ENCODE assay signal across 8 cellular contexts in the genomic region with DNA sequence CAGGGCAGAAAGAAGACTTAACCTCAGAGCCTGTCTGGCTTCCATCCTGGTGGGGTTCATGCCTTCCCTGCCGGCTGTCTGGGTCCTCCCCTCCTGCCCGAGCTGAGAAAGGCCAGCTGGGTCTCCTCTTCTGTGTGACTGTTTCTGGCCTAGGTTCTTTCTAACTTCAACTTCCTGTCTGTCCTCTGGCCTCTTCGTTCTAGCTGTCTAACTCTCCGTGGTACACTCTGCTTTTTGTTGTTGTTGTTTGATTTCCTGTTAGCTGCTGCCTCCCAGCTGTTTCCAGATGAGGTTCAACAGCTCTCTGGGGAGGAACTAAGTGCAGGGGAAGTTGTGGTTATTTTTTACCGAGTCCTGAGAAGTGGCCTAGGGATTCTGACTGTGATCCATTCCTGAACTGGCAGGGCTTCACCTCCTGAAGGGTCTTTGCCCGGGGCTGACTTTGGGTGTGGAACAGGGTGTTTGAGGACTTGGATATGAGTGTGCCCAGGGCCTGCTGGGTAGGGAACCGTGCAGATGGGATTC. TPM values are rescaled to one million over a fixed set of nuclear protein-coding genes. Genes with fewer than 3 reads are reported as not detected.
DNase-seq lines count a peak whose midpoint lies in the region; ATAC-seq and TF ChIP-seq lines count a peak whose summit lies in the region.

No MANE protein-coding gene starts in this region.

- H3K4me2 ChIP-seq in Loucy (ENCODE audit: low read depth, low read length, poor library complexity, severe bottlenecking), result peak overlapping the region; percentile 95

- no peak overlapping the region for H2AFZ ChIP-seq in Loucy (ENCODE audit: low read length)

- DNase-seq in CD1c-positive myeloid dendritic cell (ENCODE audit: extremely low spot score), result peak; percentile 82
- peak; percentile 63 for DNase-seq in GM19240 (ENCODE audit: insufficient read length, low spot score)
- no peak for DNase-seq in activated naive CD4-positive, alpha-beta T cell treated with anti-CD3 and anti-CD28 coated beads, Interleukin-2, amount 50 U/mL, for 72 hours (ENCODE audit: low spot score in 2 of 2)
- peak; percentile 74 for DNase-seq in left ventricle myocardium superior
- no peak for DNase-seq in stimulated activated effector memory CD8-positive, alpha-beta T cell treated with anti-CD3 and anti-CD28 coated beads, Interleukin-12 subunit alpha, Interleukin-12 subunit beta, amount 100 ng/mL, for 72 hours (ENCODE audit: low spot score in 2 of 2)
- no peak for DNase-seq in NCI-H1417 treated with DMSO at 0.1 percent for 48 hours (lab: John Stamatoyannopoulos, UW)
- DNase-seq in NCI-H2171 (lab: John Stamatoyannopoulos, UW), result no peak

- H4K20me1 ChIP-seq in Loucy (ENCODE audit: insufficient read depth, low read length, poor library complexity, severe bottlenecking), result peaks cover 37% of the 10 kb centered on the region

- H3K36me3 Mint-ChIP-seq in activated naive CD4-positive, alpha-beta T cell treated with anti-CD3 and anti-CD28 coated beads, Interleukin-2, amount 50 U/mL, for 72 hours, result peaks cover 29 to 31% of the 10 kb centered on the region in 2 donors
- H3K36me3 Mint-ChIP-seq in stimulated activated effector memory CD8-positive, alpha-beta T cell treated with anti-CD3 and anti-CD28 coated beads, Interleukin-12 subunit alpha, Interleukin-12 subunit beta, amount 100 ng/mL, for 72 hours, result peaks cover 51% of the 10 kb centered on the region

- H3K36me3 ChIP-seq in Loucy (ENCODE audit: insufficient read depth, low read length), result 0 out of 2 replicates have a peak, but pooled peaks cover 3% of the 10 kb centered on the region

- peak; percentile 5 to 6 for ATAC-seq in activated naive CD4-positive, alpha-beta T cell treated with anti-CD3 and anti-CD28 coated beads, Interleukin-2, amount 50 U/mL, for 72 hours
- peak; percentile 67 for ATAC-seq in left ventricle myocardium superior
- peak; percentile 35 for ATAC-seq in stimulated activated effector memory CD8-positive, alpha-beta T cell treated with anti-CD3 and anti-CD28 coated beads, Interleukin-12 subunit alpha, Interleukin-12 subunit beta, amount 100 ng/mL, for 72 hours

- H3K9ac ChIP-seq in Loucy (ENCODE audit: low read depth, low read length, poor library complexity, severe bottlenecking), result peak overlapping the region; percentile 83

- peak overlapping the region; percentile 87 for H3K4me3 Mint-ChIP-seq in stimulated activated effector memory CD8-positive, alpha-beta T cell treated with anti-CD3 and anti-CD28 coated beads, Interleukin-12 subunit alpha, Interleukin-12 subunit beta, amount 100 ng/mL, for 72 hours

- peaks cover 73% of the 10 kb centered on the region for H3K79me2 ChIP-seq in Loucy (ENCODE audit: insufficient read depth, low read length)

- no peaks in the 10 kb centered on the region for H3K27me3 ChIP-seq in Loucy (ENCODE audit: insufficient read depth, low read length, poor library complexity, severe bottlenecking)

- H3K9me2 ChIP-seq in Loucy (replicated peaks; ENCODE audit: low read depth, low read length), result no peaks in the 10 kb centered on the region

- H3K4me3 ChIP-seq in Loucy (ENCODE audit: low read length, poor library complexity, severe bottlenecking), result peak overlapping the region; percentile 74

- intact Hi-C loops in left ventricle myocardium superior (cut with micrococcal nuclease), result no loop called here

- H3K9me3 Mint-ChIP-seq in activated naive CD4-positive, alpha-beta T cell treated with anti-CD3 and anti-CD28 coated beads, Interleukin-2, amount 50 U/mL, for 72 hours, result no peaks in the 10 kb centered on the region
- H3K9me3 Mint-ChIP-seq in stimulated activated effector memory CD8-positive, alpha-beta T cell treated with anti-CD3 and anti-CD28 coated beads, Interleukin-12 subunit alpha, Interleukin-12 subunit beta, amount 100 ng/mL, for 72 hours, result no peaks in the 10 kb centered on the region

- H3K27ac Mint-ChIP-seq in activated naive CD4-positive, alpha-beta T cell treated with anti-CD3 and anti-CD28 coated beads, Interleukin-2, amount 50 U/mL, for 72 hours, result peak overlapping the region in 1 of 2 donors; percentile 73
- H3K27ac Mint-ChIP-seq in stimulated activated effector memory CD8-positive, alpha-beta T cell treated with anti-CD3 and anti-CD28 coated beads, Interleukin-12 subunit alpha, Interleukin-12 subunit beta, amount 100 ng/mL, for 72 hours, result peak overlapping the region; percentile 81

- H3K9me3 ChIP-seq in Loucy (ENCODE audit: insufficient read depth, low read depth, low read length), result no peaks in the 10 kb centered on the region

- H3K4me1 ChIP-seq in Loucy (ENCODE audit: insufficient read depth, low read length, poor library complexity, severe bottlenecking), result peaks cover 44% of the 10 kb centered on the region

- H3K4me1 Mint-ChIP-seq in stimulated activated effector memory CD8-positive, alpha-beta T cell treated with anti-CD3 and anti-CD28 coated beads, Interleukin-12 subunit alpha, Interleukin-12 subunit beta, amount 100 ng/mL, for 72 hours, result peaks cover 63% of the 10 kb centered on the region

- TF ChIP-seq CTCF in Loucy (conservative IDR thresholded peaks at IDR 0.05; ENCODE audit: low read length), result no peak

- peaks cover 4% of the 10 kb centered on the region; the same call in 1 of the 2 replicates for H3F3A ChIP-seq in Loucy (ENCODE audit: low read depth)

RNA-seq across cellular contexts. Expression of gene MLXIP, which starts 3.2 kb away (rescaled TPM):
- 10 to 100 TPM; 34.9 to 36.0 TPM for total RNA-seq in activated naive CD4-positive, alpha-beta T cell treated with anti-CD3 and anti-CD28 coated beads, Interleukin-2, amount 50 U/mL, for 72 hours
- total RNA-seq in left ventricle myocardium superior, result 30.2 TPM

Comparison
In these comparisons a context has a peak if more than half of its experiments do, and no peak if none do; other contexts are left out.
1. DNase-seq: peak in CD1c-positive myeloid dendritic cell (single experiment), GM19240 (single experiment) and left ventricle myocardium superior (single experiment); none in activated naive CD4-positive, alpha-beta T cell treated with anti-CD3 and anti-CD28 coated beads, Interleukin-2, amount 50 U/mL, for 72 hours (0 of 2), stimulated activated effector memory CD8-positive, alpha-beta T cell treated with anti-CD3 and anti-CD28 coated beads, Interleukin-12 subunit alpha, Interleukin-12 subunit beta, amount 100 ng/mL, for 72 hours (0 of 2), NCI-H1417 treated with DMSO at 0.1 percent for 48 hours (single experiment) and NCI-H2171 (single experiment).
2. ATAC-seq: peak in every context shown above with its lines; median percentile 67 in left ventricle myocardium superior; 35 in stimulated activated effector memory CD8-positive, alpha-beta T cell treated with anti-CD3 and anti-CD28 coated beads, Interleukin-12 subunit alpha, Interleukin-12 subunit beta, amount 100 ng/mL, for 72 hours; 6 in activated naive CD4-positive, alpha-beta T cell treated with anti-CD3 and anti-CD28 coated beads, Interleukin-2, amount 50 U/mL, for 72 hours.